ENCODE assay signal across 8 cellular contexts in the genomic region with DNA sequence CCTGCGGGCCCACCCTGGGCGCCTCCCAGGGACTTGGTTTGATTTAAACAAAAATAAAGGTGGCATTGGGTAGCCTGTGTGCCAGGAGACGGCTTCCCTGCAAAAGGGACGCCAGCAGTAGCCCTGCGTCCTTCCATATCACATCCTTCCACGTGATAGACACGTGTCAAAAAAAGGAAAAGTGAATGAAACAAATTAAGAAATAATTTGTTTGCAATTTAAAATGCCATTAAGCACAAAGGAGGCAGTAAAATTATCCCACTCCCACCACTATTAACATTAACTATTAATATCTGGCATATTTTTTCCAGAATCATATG. TPM values are rescaled to one million over a fixed set of nuclear protein-coding genes. Genes with fewer than 3 reads are reported as not detected.
DNase-seq lines count a peak whose midpoint lies in the region; ATAC-seq, FAIRE-seq and TF ChIP-seq lines count a peak whose summit lies in the region.

No MANE protein-coding gene starts in this region.

- H3K9me3 ChIP-seq in heart right ventricle (no peaks in the 10 kb centered on the region), mucosa of rectum (ENCODE audit: control insufficient read depth in 2 of 2, low read length in 2 of 2) (no peaks in the 10 kb centered on the region), vagina (no peaks in the 10 kb centered on the region)

- DNase-seq in heart right ventricle, result no peak
- DNase-seq in cardiac septum (ENCODE audit: low spot score), result no peak
- DNase-seq in bronchial epithelial cell (ENCODE audit: low read depth), result no peak
- no peak for DNase-seq in vagina (ENCODE audit: extremely low spot score in 2 of 2)
- no peak for DNase-seq in NCI-H345 treated with DMSO at 0.1 percent for 48 hours (lab: John Stamatoyannopoulos, UW; ENCODE audit: unreplicated experiment)
- no peak for DNase-seq in RPMI8226
- no peak for DNase-seq in NCI-H2029 treated with DMSO at 0.1 percent for 48 hours (lab: John Stamatoyannopoulos, UW)

- peaks cover 20 to 57% (median 51%) of the 10 kb centered on the region in 9 donors for H3K4me1 ChIP-seq in heart right ventricle
- H3K4me1 ChIP-seq in mucosa of rectum (ENCODE audit: control insufficient read depth in 2 of 2, insufficient read depth in 2 of 2, low read length in 2 of 2), result peaks cover 7 to 9% of the 10 kb centered on the region in 2 donors
- H3K4me1 ChIP-seq in vagina, result peaks cover 50% of the 10 kb centered on the region

- peak overlapping the region; percentile 79 to 94 (median 85) for H3K27ac ChIP-seq in heart right ventricle
- peak overlapping the region; percentile 81 to 87 for H3K27ac ChIP-seq in mucosa of rectum (ENCODE audit: low read depth in 2 of 2, low read length in 2 of 2)
- peak overlapping the region; percentile 89 for H3K27ac ChIP-seq in vagina

- peak overlapping the region; percentile 56 to 63 for H3K9ac ChIP-seq in mucosa of rectum (ENCODE audit: low read depth in 1 of 2, low read length in 2 of 2)

- TF ChIP-seq CTCF in heart right ventricle (IDR thresholded peaks at IDR 0.05) (no peak), bronchial epithelial cell (IDR thresholded peaks at IDR 0.05; ENCODE audit: insufficient read depth, low read length, severe bottlenecking) (no peak), vagina (IDR thresholded peaks at IDR 0.05) (no peak)

- ATAC-seq in heart right ventricle, result no peak

- FAIRE-seq in bronchial epithelial cell (lab: Jason Lieb, UNC), result no peak

- WGBS in heart right ventricle, 2 donors, result 4 to 12% methylated on average over 7 of the region's 7 CpGs

- H3K4me3 ChIP-seq in heart right ventricle (peak overlapping the region in 9 of 10 donors; percentile 31 to 61 (median 48)), bronchial epithelial cell (ENCODE audit: low read depth, low read length) (peak overlapping the region; percentile 25), mucosa of rectum (ENCODE audit: low read length in 2 of 2) (peak overlapping the region; percentile 35 to 56), vagina (peak overlapping the region; percentile 37 to 44)

- no peaks in the 10 kb centered on the region for H3K27me3 ChIP-seq in heart right ventricle
- no peaks in the 10 kb centered on the region for H3K27me3 ChIP-seq in bronchial epithelial cell (ENCODE audit: control insufficient read depth, insufficient read depth, low read length)
- no peaks in the 10 kb centered on the region for H3K27me3 ChIP-seq in mucosa of rectum (ENCODE audit: control insufficient read depth in 2 of 2, insufficient read depth in 2 of 2, low read length in 2 of 2)
- H3K27me3 ChIP-seq in vagina, result no peaks in the 10 kb centered on the region

- intact Hi-C loops in heart right ventricle (cut with DNase I), result loop anchor here in 4 of 10 donors (5.0 to 10.0 kb wide), 4 partner anchors 92 to 422 kb away; partner anchors contain the start of genes FAM241B (in 1 of the 4) and KIFBP (in 1 of the 4)
- intact Hi-C loops in cardiac septum (cut with DNase I), result loop anchor here (5.0 kb wide), 1 partner anchor 92 kb away; no protein-coding TSS in a partner anchor
- intact Hi-C loops in vagina (cut with DNase I), result no loop called here

- TF ChIP-seq POLR2A in vagina (IDR thresholded peaks at IDR 0.05), result no peak

- peaks cover 0 to 16% (median 0%) of the 10 kb centered on the region in 9 donors for H3K36me3 ChIP-seq in heart right ventricle
- no peaks in the 10 kb centered on the region for H3K36me3 ChIP-seq in bronchial epithelial cell (ENCODE audit: control insufficient read depth, insufficient read depth, low read length)
- H3K36me3 ChIP-seq in mucosa of rectum (ENCODE audit: control insufficient read depth in 2 of 2, insufficient read depth in 2 of 2, low read length in 2 of 2), result no peaks in the 10 kb centered on the region
- no peaks in the 10 kb centered on the region for H3K36me3 ChIP-seq in vagina

RNA-seq across cellular contexts. Expression of gene TACR2, which starts 7.6 kb away (rescaled TPM):
- total RNA-seq in heart right ventricle (under 1 TPM in 8 of 10 donors, not detected in 2; 0.15 to 0.93 (median 0.25) TPM), cardiac septum (0.13 TPM), bronchial epithelial cell (under 0.01 TPM in 1 of 2 replicates, not detected in the other), vagina (6.1 TPM)
- polyA plus RNA-seq in heart right ventricle, result under 1 TPM in 1 of 2 donors, not detected in 1; 0.13 TPM

RNA-seq across cellular contexts. Expression of gene TSPAN15, which starts 42.1 kb away (rescaled TPM):
- 10 to 100 TPM in 5 of 10 donors, 1 to 10 TPM in 5; 5.0 to 16.5 (median 9.4) TPM for total RNA-seq in heart right ventricle
- 10 to 100 TPM; 15.4 to 18.2 TPM for polyA plus RNA-seq in heart right ventricle
- total RNA-seq in cardiac septum, result 6.9 TPM
- total RNA-seq in bronchial epithelial cell, result 12.1 and 14.8 TPM in 2 replicates
- 26.5 TPM for total RNA-seq in vagina
